Comparison of ENCODE assay signal across 15 cellular contexts in the genomic region with DNA sequence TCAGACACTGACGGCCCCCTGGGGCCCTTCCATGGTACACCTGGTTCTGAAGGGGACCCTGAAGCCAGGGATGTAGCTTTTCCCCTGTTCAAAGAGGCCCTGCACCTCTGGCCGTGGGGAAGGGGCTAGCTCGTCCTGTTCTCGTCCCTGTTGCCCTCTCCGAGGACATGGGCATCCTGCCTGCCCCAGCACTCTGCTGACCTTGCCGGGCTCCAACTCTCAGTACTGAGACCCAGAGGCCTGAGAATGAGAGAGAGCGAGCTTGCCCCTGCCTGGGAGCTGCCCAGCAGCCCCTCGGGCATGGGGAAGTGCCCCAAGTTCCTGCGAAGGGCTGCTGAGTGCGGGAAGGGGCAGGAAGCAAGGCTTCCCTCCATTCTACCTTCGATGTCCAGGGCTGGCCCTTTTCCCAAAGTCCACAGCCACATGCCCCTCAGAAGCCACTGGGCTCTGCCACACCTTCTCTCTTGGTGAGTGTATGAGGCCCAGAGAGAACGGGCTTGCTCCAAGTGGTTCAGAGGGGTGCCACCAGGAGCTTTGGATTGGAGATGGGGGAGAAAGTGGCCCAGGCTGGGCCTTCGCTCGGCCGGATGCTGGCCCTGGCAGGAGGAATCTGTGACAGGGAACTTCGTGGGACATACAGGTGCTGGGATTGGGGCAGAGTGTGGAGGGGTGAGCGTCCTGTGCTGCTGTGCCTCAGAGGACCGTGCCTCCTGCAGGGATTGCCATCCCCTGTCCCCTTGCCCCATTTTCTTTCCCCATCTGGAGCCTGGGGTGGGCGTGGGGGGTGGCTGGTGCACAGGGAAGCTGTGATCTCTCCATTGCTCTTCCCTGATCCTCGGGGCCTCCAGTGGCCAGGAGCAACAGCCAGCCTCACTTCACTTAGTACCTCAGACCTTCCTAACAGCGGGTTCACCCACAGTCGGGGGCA. TPM values are rescaled to one million over a fixed set of nuclear protein-coding genes. Genes with fewer than 3 reads are reported as not detected.
A peak's percentile ranks its signal among the peaks of the same experiment; 100 is the strongest.
DNase-seq lines count a peak whose midpoint lies in the region; ATAC-seq and TF ChIP-seq lines count a peak whose summit lies in the region.
"Had no signal": no experiment of that assay in that cellular context is flagged by ENCODE, and none has a peak within 500 bp of the region (broad histone marks: within the 10 kb centered on the region; RNA-seq: fewer than 3 reads in every experiment).

No MANE protein-coding gene starts in this region.

- WGBS in mammary epithelial cell (ENCODE audit: low coverage, missing lambda C conversion rate): 80% methylated on average over 17 of the region's 22 CpGs

- H3K4me3 ChIP-seq in mammary epithelial cell (replicated peaks in 1 of 3; ENCODE audit: insufficient read depth in 1 of 3, low read depth in 2 of 3, low read length in 3 of 3) (no peak overlapping the region), thoracic aorta (peak overlapping the region; percentile 77)
- H3K4me3 ChIP-seq in naive thymus-derived CD4-positive, alpha-beta T cell (ENCODE audit: low read length): no peak overlapping the region

- no peaks in the 10 kb centered on the region for H3K4me1 Mint-ChIP-seq in activated naive CD8-positive, alpha-beta T cell (ENCODE audit: low read depth)
- H3K4me1 Mint-ChIP-seq in activated naive CD8-positive, alpha-beta T cell treated with anti-CD3 and anti-CD28 coated beads, Interleukin-2, amount 50 U/mL, for 24 hours: peaks cover 3% of the 10 kb centered on the region
- H3K4me1 Mint-ChIP-seq in naive thymus-derived CD4-positive, alpha-beta T cell: peaks cover 0 to 3% (median 0%) of the 10 kb centered on the region in 7 donors

- H2AFZ ChIP-seq in mammary epithelial cell (ENCODE audit: low read depth, low read length): no peak overlapping the region

- TF ChIP-seq CTCF in mammary epithelial cell (conservative IDR thresholded peaks at IDR 0.05 in 1 of 2, IDR thresholded peaks at IDR 0.05 in 1 of 2; ENCODE audit: extremely low read depth in 1 of 2, insufficient read depth in 1 of 2, low read depth in 1 of 2, low read length in 2 of 2) (no peak), thoracic aorta (IDR thresholded peaks at IDR 0.05) (no peak)

- no peaks in the 10 kb centered on the region for H3K36me3 ChIP-seq in mammary epithelial cell (ENCODE audit: insufficient read depth, low read length)
- H3K36me3 ChIP-seq in naive thymus-derived CD4-positive, alpha-beta T cell (ENCODE audit: control insufficient read depth in 2 of 3, insufficient read depth in 3 of 3, low read length in 3 of 3): no peaks in the 10 kb centered on the region
- H3K36me3 ChIP-seq in thoracic aorta: no peaks in the 10 kb centered on the region
- H3K36me3 ChIP-seq: cardiac muscle cell had no signal

- DNase-seq in activated naive CD8-positive, alpha-beta T cell treated with anti-CD3 and anti-CD28 coated beads, Interleukin-2, amount 50 U/mL, for 24 hours: no peak
- DNase-seq in mammary epithelial cell: no peak
- no peak for DNase-seq in naive thymus-derived CD4-positive, alpha-beta T cell
- no peak for DNase-seq in thoracic aorta (ENCODE audit: low spot score)
- DNase-seq in SW 1271 (lab: John Stamatoyannopoulos, UW): no peak
- DNase-seq in NCI-H82 treated with DMSO at 0.1 percent for 48 hours (lab: John Stamatoyannopoulos, UW; ENCODE audit: unreplicated experiment): no peak
- DNase-seq: activated CD4-positive, alpha-beta T cell treated with anti-CD3 and anti-CD28 coated beads for 1 hour; DMS153; left colon; NCI-H2171 treated with DMSO at 0.1 percent for 48 hours; occipital lobe had no signal

- H3K9me3 ChIP-seq in mammary epithelial cell (replicated peaks; ENCODE audit: insufficient read depth, low read length) (no peaks in the 10 kb centered on the region), thoracic aorta (no peaks in the 10 kb centered on the region)
- no peaks in the 10 kb centered on the region for H3K9me3 ChIP-seq in naive thymus-derived CD4-positive, alpha-beta T cell (ENCODE audit: control insufficient read depth in 2 of 3, low read length in 3 of 3)

- CTCF ChIA-PET in mammary epithelial cell (lab: Charles Lee; ENCODE audit: low non-redundant PET): no interaction called here
- CTCF ChIA-PET in naive thymus-derived CD4-positive, alpha-beta T cell (lab: Charles Lee): no interaction called here

- H3K27ac ChIP-seq in mammary epithelial cell (ENCODE audit: insufficient read depth, low read depth, low read length): no peak overlapping the region
- no peak overlapping the region for H3K27ac ChIP-seq in naive thymus-derived CD4-positive, alpha-beta T cell (ENCODE audit: low read depth, low read length)
- no peak overlapping the region for H3K27ac ChIP-seq in thoracic aorta
- H3K27ac ChIP-seq: cardiac muscle cell had no signal

- peak overlapping the region; percentile 59 for H3K4me3 Mint-ChIP-seq in activated naive CD8-positive, alpha-beta T cell
- H3K4me3 Mint-ChIP-seq in activated naive CD8-positive, alpha-beta T cell treated with anti-CD3 and anti-CD28 coated beads, Interleukin-2, amount 50 U/mL, for 24 hours: no peak overlapping the region
- peak overlapping the region in 8 of 10 donors; percentile 3 to 76 (median 34) for H3K4me3 Mint-ChIP-seq in naive thymus-derived CD4-positive, alpha-beta T cell
- H3K4me3 Mint-ChIP-seq: T-helper 1 cell treated with Interleukin-12 subunit alpha and Interleukin-12 subunit beta and Interleukin-4 antibody, amounts not matched to agents 30 μg/mL and 1 μg/mL, for 36 hours had no signal

- in situ Hi-C loops in mammary epithelial cell (cut with MboI; ENCODE audit: low sequenced_read_pairs in 2 of 2): no loop called here

- ATAC-seq in activated naive CD8-positive, alpha-beta T cell treated with anti-CD3 and anti-CD28 coated beads, Interleukin-2, amount 50 U/mL, for 24 hours: no peak
- no peak for ATAC-seq in naive thymus-derived CD4-positive, alpha-beta T cell
- ATAC-seq in thoracic aorta (ENCODE audit: insufficient number of reproducible peaks, low FRiP score, low read depth): no peak
- ATAC-seq in HG02852 (IDR thresholded peaks at IDR 0.05; ENCODE audit: unreplicated experiment): no peak
- ATAC-seq: left colon had no signal

- BruUV-seq in mammary epithelial cell (replicated peaks; lab: Mats Ljungman, UMichigan): no TSS peak

- H4K20me1 ChIP-seq in mammary epithelial cell (ENCODE audit: insufficient read depth, low read length): no peaks in the 10 kb centered on the region

- intact Hi-C loops in mammary epithelial cell (cut with micrococcal nuclease): loop anchor here (5.0 kb wide), 1 partner anchor 39 kb away; no protein-coding TSS in a partner anchor
- intact Hi-C loops in naive thymus-derived CD4-positive, alpha-beta T cell (cut with micrococcal nuclease): loop anchor here in 1 of 2 donors (10.0 kb wide), 1 partner anchor 273 kb away; no protein-coding TSS in a partner anchor

- H3K27me3 Mint-ChIP-seq in activated naive CD8-positive, alpha-beta T cell: peaks cover 11% of the 10 kb centered on the region
- H3K27me3 Mint-ChIP-seq in activated naive CD8-positive, alpha-beta T cell treated with anti-CD3 and anti-CD28 coated beads, Interleukin-2, amount 50 U/mL, for 24 hours: peaks cover 38% of the 10 kb centered on the region
- peaks cover 23 to 45% (median 29%) of the 10 kb centered on the region in 5 donors for H3K27me3 Mint-ChIP-seq in naive thymus-derived CD4-positive, alpha-beta T cell

- POLR2A ChIA-PET in naive thymus-derived CD4-positive, alpha-beta T cell (lab: Charles Lee): no interaction called here

- H3K27me3 ChIP-seq in mammary epithelial cell (ENCODE audit: insufficient read depth, low read length): no peaks in the 10 kb centered on the region
- H3K27me3 ChIP-seq in naive thymus-derived CD4-positive, alpha-beta T cell (ENCODE audit: control insufficient read depth in 2 of 2, insufficient read depth in 2 of 2, low read length in 2 of 2): peaks cover 3 to 9% of the 10 kb centered on the region in 2 donors
- no peaks in the 10 kb centered on the region for H3K27me3 ChIP-seq in thoracic aorta (replicated peaks; ENCODE audit: insufficient read depth)

- H3K4me1 ChIP-seq in mammary epithelial cell (ENCODE audit: insufficient read depth, low read length) (peaks cover 39% of the 10 kb centered on the region), thoracic aorta (ENCODE audit: control insufficient read depth in 1 of 2, low read depth in 2 of 2) (peaks cover 4 to 16% of the 10 kb centered on the region in 2 donors)
- no peaks in the 10 kb centered on the region for H3K4me1 ChIP-seq in naive thymus-derived CD4-positive, alpha-beta T cell (ENCODE audit: control insufficient read depth in 2 of 2, insufficient read depth in 2 of 2, low read length in 2 of 2)

- H3K9ac ChIP-seq in mammary epithelial cell (ENCODE audit: insufficient read depth, low read length): no peak overlapping the region

- dilution Hi-C loops in mammary epithelial cell (cut with HindIII; ENCODE audit: low sequenced_read_pairs): no loop called here

- H3K79me2 ChIP-seq in mammary epithelial cell (ENCODE audit: insufficient read depth, low read length): no peaks in the 10 kb centered on the region

- H3K4me2 ChIP-seq in mammary epithelial cell (ENCODE audit: insufficient read depth, low read depth, low read length): peak overlapping the region; percentile 95

- H3K27ac Mint-ChIP-seq in activated naive CD8-positive, alpha-beta T cell: no peak overlapping the region
- H3K27ac Mint-ChIP-seq in activated naive CD8-positive, alpha-beta T cell treated with anti-CD3 and anti-CD28 coated beads, Interleukin-2, amount 50 U/mL, for 24 hours: no peak overlapping the region
- no peak overlapping the region for H3K27ac Mint-ChIP-seq in naive thymus-derived CD4-positive, alpha-beta T cell
- H3K27ac Mint-ChIP-seq: T-helper 1 cell treated with Interleukin-12 subunit alpha and Interleukin-12 subunit beta and Interleukin-4 antibody, amounts not matched to agents 30 μg/mL and 1 μg/mL, for 36 hours had no signal

- H3K36me3 Mint-ChIP-seq in activated naive CD8-positive, alpha-beta T cell: no peaks in the 10 kb centered on the region
- no peaks in the 10 kb centered on the region for H3K36me3 Mint-ChIP-seq in activated naive CD8-positive, alpha-beta T cell treated with anti-CD3 and anti-CD28 coated beads, Interleukin-2, amount 50 U/mL, for 24 hours (ENCODE audit: low read depth)
- no peaks in the 10 kb centered on the region for H3K36me3 Mint-ChIP-seq in naive thymus-derived CD4-positive, alpha-beta T cell

- H3K9me3 Mint-ChIP-seq in activated naive CD8-positive, alpha-beta T cell (ENCODE audit: low read depth): no peaks in the 10 kb centered on the region
- H3K9me3 Mint-ChIP-seq in activated naive CD8-positive, alpha-beta T cell treated with anti-CD3 and anti-CD28 coated beads, Interleukin-2, amount 50 U/mL, for 24 hours: no peaks in the 10 kb centered on the region
- H3K9me3 Mint-ChIP-seq in naive thymus-derived CD4-positive, alpha-beta T cell: no peaks in the 10 kb centered on the region
- H3K9me3 Mint-ChIP-seq: T-helper 1 cell treated with Interleukin-12 subunit alpha and Interleukin-12 subunit beta and Interleukin-4 antibody, amounts not matched to agents 30 μg/mL and 1 μg/mL, for 36 hours had no signal

RNA-seq across cellular contexts. Expression of gene KCNIP3, which starts 50.8 kb away (rescaled TPM):
- total RNA-seq in mammary epithelial cell: 10 to 100 TPM in 1 of 2 donors, 1 to 10 TPM in 1; 4.8 to 14.8 TPM
- 5.4 TPM for polyA plus RNA-seq in mammary epithelial cell
- 3.7 TPM for polyA minus RNA-seq in mammary epithelial cell
- 1 to 10 TPM in 1 of 5 experiments, not detected in 4; 1.0 TPM for total RNA-seq in naive thymus-derived CD4-positive, alpha-beta T cell
- polyA plus RNA-seq in naive thymus-derived CD4-positive, alpha-beta T cell: not detected
- total RNA-seq in thoracic aorta: 10 to 100 TPM; 12.5 to 22.1 TPM

RNA-seq across cellular contexts. Expression of gene FAHD2A, which starts 54.6 kb away (rescaled TPM):
- total RNA-seq in mammary epithelial cell: 10 to 100 TPM; 23.8 to 26.8 TPM
- polyA plus RNA-seq in mammary epithelial cell: 30.1 TPM
- polyA minus RNA-seq in mammary epithelial cell: 62.2 TPM
- total RNA-seq in naive thymus-derived CD4-positive, alpha-beta T cell: 10 to 100 TPM; 22.6 to 41.4 (median 33.7) TPM
- 10 to 100 TPM; 17.9 to 20.5 TPM for polyA plus RNA-seq in naive thymus-derived CD4-positive, alpha-beta T cell
- 10 to 100 TPM; 11.7 to 23.6 TPM for total RNA-seq in thoracic aorta
